6 cellular contexts compared by ENCODE assay signal in the genomic region with DNA sequence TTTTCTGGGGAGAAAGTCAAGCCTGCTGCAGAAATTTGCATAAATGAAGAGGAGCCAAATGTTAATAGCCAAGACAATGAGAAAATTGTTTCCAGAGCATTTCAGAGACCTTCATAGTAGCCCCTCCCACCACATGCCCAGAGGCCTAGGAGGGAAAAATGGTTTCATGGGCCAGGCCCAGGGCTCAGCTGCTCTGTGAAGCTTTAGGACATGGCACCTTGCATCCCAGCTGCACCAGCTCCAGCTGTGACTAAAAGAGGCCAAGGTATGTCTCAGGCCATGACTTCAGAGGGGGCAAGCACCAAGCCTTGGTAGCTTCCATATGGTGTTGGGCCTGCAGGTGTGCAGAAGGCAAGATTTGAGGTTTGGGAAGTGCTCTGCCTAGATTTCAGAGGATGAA.
"Had no signal": no experiment of that assay in that cellular context is flagged by ENCODE, and none has a peak within 500 bp of the region (broad histone marks: within the 10 kb centered on the region; RNA-seq: fewer than 3 reads in every experiment).

No MANE protein-coding gene starts in this region.

- H3K9me3 ChIP-seq: HAP-1 had no signal

- H3K27ac ChIP-seq: GM23248 had no signal

- H3K4me3 ChIP-seq: GM23248, HAP-1 had no signal

- H2AFZ ChIP-seq: GM23248 had no signal

- H3K4me1 ChIP-seq: HAP-1 had no signal

- H3K36me3 ChIP-seq: HAP-1 had no signal

- H3K9ac ChIP-seq: GM23248 had no signal

- ATAC-seq: HCT116 had no signal

- DNase-seq: GM23248, GOT3, H7, IMR-90 had no signal
